ENCODE assay signal across 9 cellular contexts in genomic region chr2:131390495-131391130, GRCh38. TPM values are rescaled to one million over a fixed set of nuclear protein-coding genes. Genes with fewer than 3 reads are reported as not detected.
"Had no signal": no experiment of that assay in that cellular context is flagged by ENCODE, and none has a peak within 500 bp of the region (broad histone marks: within the 10 kb centered on the region; RNA-seq: fewer than 3 reads in every experiment).

No MANE protein-coding gene starts in this region.

RNA-seq across cellular contexts. Expression of gene RAB6D, which starts 26.6 kb away (rescaled TPM):
- total RNA-seq: OCI-LY7, PC-3, PC-9, Right ventricle myocardium inferior, Right ventricle myocardium superior, RPMI7951, SJCRH30, SK-MEL-5 had no signal
- polyA plus RNA-seq: SK-N-SH had no signal
